24 cellular contexts compared by ENCODE assay signal in genomic region chr17:79125503-79125902, GRCh38. TPM values are rescaled to one million over a fixed set of nuclear protein-coding genes. Genes with fewer than 3 reads are reported as not detected.
DNase-seq lines count a peak whose midpoint lies in the region; TF ChIP-seq lines count a peak whose summit lies in the region.
"Had no signal": no experiment of that assay in that cellular context is flagged by ENCODE, and none has a peak within 500 bp of the region (broad histone marks: within the 10 kb centered on the region; RNA-seq: fewer than 3 reads in every experiment).

No MANE protein-coding gene starts in this region.

- 82% methylated on average over 18 of the region's 22 CpGs for WGBS in hepatocyte (ENCODE audit: low lambda C conversion rate, missing lambda C conversion rate)

- H3K9ac ChIP-seq in parathyroid adenoma = no peak overlapping the region

- H3K4me3 ChIP-seq in parathyroid adenoma (ENCODE audit: low read depth, low read length) = no peak overlapping the region
- no peak overlapping the region for H3K4me3 ChIP-seq in hepatocyte
- H3K4me3 ChIP-seq: A549, body of pancreas, dorsolateral prefrontal cortex, left ventricle myocardium inferior, skin epidermis, transverse colon had no signal

- TF ChIP-seq CTCF in parathyroid adenoma (IDR thresholded peaks at IDR 0.05) (no peak), hepatocyte (IDR thresholded peaks at IDR 0.05; ENCODE audit: poor library complexity) (no peak)

- H3K79me2 ChIP-seq in parathyroid adenoma (peaks cover 3% of the 10 kb centered on the region), hepatocyte (no peaks in the 10 kb centered on the region)

- H3K27me3 ChIP-seq in parathyroid adenoma (ENCODE audit: control insufficient read depth, insufficient read depth, low read length) (no peaks in the 10 kb centered on the region), hepatocyte (peaks cover 9% of the 10 kb centered on the region)

- no peaks in the 10 kb centered on the region for H3K9me2 ChIP-seq in hepatocyte (replicated peaks; ENCODE audit: insufficient read depth)

- H3K9me3 ChIP-seq in parathyroid adenoma (ENCODE audit: control insufficient read depth, low read length) (no peaks in the 10 kb centered on the region), hepatocyte (ENCODE audit: low read depth) (no peaks in the 10 kb centered on the region)
- H3K9me3 ChIP-seq: A549, body of pancreas, left ventricle myocardium inferior, transverse colon had no signal

- H4K20me1 ChIP-seq in hepatocyte (ENCODE audit: insufficient read depth, poor library complexity, severe bottlenecking) = no peaks in the 10 kb centered on the region

- H3K27ac ChIP-seq in parathyroid adenoma = no peak overlapping the region
- H3K27ac ChIP-seq in hepatocyte = no peak overlapping the region
- H3K27ac ChIP-seq: A549, body of pancreas, dorsolateral prefrontal cortex, left ventricle myocardium inferior, skin epidermis, transverse colon had no signal

- H3K4me1 ChIP-seq in parathyroid adenoma (peaks cover 37% of the 10 kb centered on the region), hepatocyte (ENCODE audit: insufficient read depth) (no peaks in the 10 kb centered on the region)
- H3K4me1 ChIP-seq: A549, body of pancreas, left ventricle myocardium inferior, transverse colon had no signal

- peak; percentile 29 for DNase-seq in NCI-H2227 (lab: John Stamatoyannopoulos, UW; ENCODE audit: unreplicated experiment)
- DNase-seq in NCI-H2227 treated with DMSO at 0.1 percent for 48 hours (lab: John Stamatoyannopoulos, UW) = no peak
- DNase-seq in NCI-H1092 treated with DMSO at 0.1 percent for 48 hours (lab: John Stamatoyannopoulos, UW) = peak; percentile 47
- DNase-seq in cerebellum (ENCODE audit: low spot score) = peak; percentile 82
- no peak for DNase-seq in hepatocyte (ENCODE audit: low spot score)
- no peak for DNase-seq in GF-D8 (lab: John Stamatoyannopoulos, UW)
- no peak for DNase-seq in CD1c-positive myeloid dendritic cell (ENCODE audit: extremely low spot score)
- DNase-seq: activated CD4-positive, alpha-beta T cell treated with anti-CD3 and anti-CD28 coated beads, Interleukin-2, amount 10 ng/mL, durations not matched to agents 7 days and 5 days; activated T-cell treated with anti-CD3 and anti-CD28 coated beads, Interleukin-2, amount 50 U/mL, for 4 hours; AML-193; body of pancreas; cerebellar nuclear complex; DMS53; left ventricle myocardium inferior; naive thymus-derived CD8-positive, alpha-beta T cell; NCI-H1694 treated with DMSO at 0.1 percent for 48 hours; SHP77 treated with DMSO at 0.1 percent for 48 hours; stimulated activated CD8-positive, alpha-beta memory T cell treated with anti-CD3 and anti-CD28 coated beads, Interleukin-4, amount 100 ng/mL, for 48 hours; T1000 had no signal

- H3K36me3 ChIP-seq in parathyroid adenoma (ENCODE audit: control insufficient read depth, insufficient read depth, low read length) (no peaks in the 10 kb centered on the region), hepatocyte (replicated peaks; ENCODE audit: insufficient read depth, low read depth) (no peaks in the 10 kb centered on the region)
- H3K36me3 ChIP-seq: left ventricle myocardium inferior, transverse colon had no signal

- H2AFZ ChIP-seq in parathyroid adenoma = peak overlapping the region; percentile 45
- no peak overlapping the region for H2AFZ ChIP-seq in hepatocyte

- H3K4me2 ChIP-seq in parathyroid adenoma (ENCODE audit: low read length) (no peak overlapping the region), hepatocyte (no peak overlapping the region)
- H3K4me2 ChIP-seq: A549 had no signal

RNA-seq across cellular contexts. Expression of gene ENGASE, which starts 50.9 kb away (rescaled TPM):
- 12.5 TPM for total RNA-seq in cerebellum
- total RNA-seq in hepatocyte = 17.5 and 34.0 TPM in 2 replicates
- polyA plus RNA-seq in hepatocyte = 24.4 and 46.2 TPM in 2 replicates

Comparison
In these comparisons a context has a peak if more than half of its experiments do, and no peak if none do; other contexts are left out.
1. DNase-seq: peak in NCI-H2227 (single experiment), NCI-H1092 treated with DMSO at 0.1 percent for 48 hours (single experiment) and cerebellum (single experiment); none in NCI-H2227 treated with DMSO at 0.1 percent for 48 hours (single experiment), hepatocyte (single experiment), GF-D8 (single experiment) and CD1c-positive myeloid dendritic cell (single experiment).